Comparison of ENCODE assay signal across 9 cellular contexts in genomic region chr1:161905269-161905884, GRCh38.
DNase-seq lines count a peak whose midpoint lies in the region; ATAC-seq and TF ChIP-seq lines count a peak whose summit lies in the region.
"Had no signal": no experiment of that assay in that cellular context is flagged by ENCODE, and none has a peak within 500 bp of the region (broad histone marks: within the 10 kb centered on the region; RNA-seq: fewer than 3 reads in every experiment).

No MANE protein-coding gene starts in this region.

- H3K36me3 ChIP-seq in left ventricle myocardium inferior, result no peaks in the 10 kb centered on the region

- no peak overlapping the region for H3K27ac Mint-ChIP-seq in nephron progenitor cell
- no peak overlapping the region for H3K27ac Mint-ChIP-seq in activated T-helper 2 cell treated with anti-CD3 and anti-CD28 coated beads, Interferon-gamma antibody, Interleukin-2, Interleukin-4, amounts not matched to agents 10 μg/mL and 5 μg/mL and 100 μg/mL, durations not matched to agents 14 hours and 24 hours and 36 hours

- in situ Hi-C loops in T47D (cut with HindIII; ENCODE audit: low pct_unique_long_range_greater_than_20kb, low sequenced_read_pairs), result no loop called here

- H3K36me3 Mint-ChIP-seq in nephron progenitor cell (ENCODE audit: low read depth), result no peaks in the 10 kb centered on the region
- H3K36me3 Mint-ChIP-seq in activated T-helper 2 cell treated with anti-CD3 and anti-CD28 coated beads, Interferon-gamma antibody, Interleukin-2, Interleukin-4, amounts not matched to agents 10 μg/mL and 5 μg/mL and 100 μg/mL, durations not matched to agents 14 hours and 24 hours and 36 hours (ENCODE audit: low read depth), result peaks cover 4% of the 10 kb centered on the region

- intact Hi-C loops in left ventricle myocardium inferior (cut with micrococcal nuclease) (no loop called here), Right ventricle myocardium inferior (cut with DNase I) (no loop called here)
- intact Hi-C loops in activated T-helper 2 cell treated with anti-CD3 and anti-CD28 coated beads, Interferon-gamma antibody, Interleukin-2, Interleukin-4, amounts not matched to agents 10 μg/mL and 5 μg/mL and 100 μg/mL, durations not matched to agents 14 hours and 24 hours and 36 hours (cut with micrococcal nuclease), result loop anchor here (5.0 kb wide), 1 partner anchor 113 kb away; no protein-coding TSS in a partner anchor

- H3K27ac ChIP-seq in left ventricle myocardium inferior (replicated peaks), result no peak overlapping the region

- H3K4me3 Mint-ChIP-seq in nephron progenitor cell, result no peak overlapping the region
- H3K4me3 Mint-ChIP-seq in activated T-helper 2 cell treated with anti-CD3 and anti-CD28 coated beads, Interferon-gamma antibody, Interleukin-2, Interleukin-4, amounts not matched to agents 10 μg/mL and 5 μg/mL and 100 μg/mL, durations not matched to agents 14 hours and 24 hours and 36 hours (ENCODE audit: low read depth), result no peak overlapping the region
- H3K4me3 Mint-ChIP-seq: activated naive CD8-positive, alpha-beta T cell had no signal

- H3K9me3 Mint-ChIP-seq in nephron progenitor cell, result no peaks in the 10 kb centered on the region
- no peaks in the 10 kb centered on the region for H3K9me3 Mint-ChIP-seq in activated T-helper 2 cell treated with anti-CD3 and anti-CD28 coated beads, Interferon-gamma antibody, Interleukin-2, Interleukin-4, amounts not matched to agents 10 μg/mL and 5 μg/mL and 100 μg/mL, durations not matched to agents 14 hours and 24 hours and 36 hours

- no peaks in the 10 kb centered on the region for H3K9me3 ChIP-seq in left ventricle myocardium inferior (replicated peaks)

- H3K27me3 ChIP-seq in left ventricle myocardium inferior (ENCODE audit: low read depth), result no peaks in the 10 kb centered on the region

- no peak for ATAC-seq in Right ventricle myocardium inferior

- peak; percentile 45 for TF ChIP-seq CTCF in left ventricle myocardium inferior (IDR thresholded peaks at IDR 0.05; ENCODE audit: borderline replicate concordance)
- peak; percentile 43 for TF ChIP-seq CTCF in nephron progenitor cell (IDR thresholded peaks at IDR 0.05)

- no peak overlapping the region for H3K4me3 ChIP-seq in left ventricle myocardium inferior

- no peaks in the 10 kb centered on the region for H3K27me3 Mint-ChIP-seq in nephron progenitor cell (ENCODE audit: low read depth, poor library complexity)
- no peaks in the 10 kb centered on the region for H3K27me3 Mint-ChIP-seq in activated T-helper 2 cell treated with anti-CD3 and anti-CD28 coated beads, Interferon-gamma antibody, Interleukin-2, Interleukin-4, amounts not matched to agents 10 μg/mL and 5 μg/mL and 100 μg/mL, durations not matched to agents 14 hours and 24 hours and 36 hours (ENCODE audit: low read depth)
- H3K27me3 Mint-ChIP-seq: activated naive CD8-positive, alpha-beta T cell had no signal

- H3K4me1 Mint-ChIP-seq in nephron progenitor cell, result peaks cover 14% of the 10 kb centered on the region
- peaks cover 10% of the 10 kb centered on the region for H3K4me1 Mint-ChIP-seq in activated T-helper 2 cell treated with anti-CD3 and anti-CD28 coated beads, Interferon-gamma antibody, Interleukin-2, Interleukin-4, amounts not matched to agents 10 μg/mL and 5 μg/mL and 100 μg/mL, durations not matched to agents 14 hours and 24 hours and 36 hours (ENCODE audit: low read depth)

- DNase-seq in left ventricle myocardium inferior, result no peak
- DNase-seq in Right ventricle myocardium inferior (ENCODE audit: missing footprints), result no peak
- DNase-seq in NCI-H1694 treated with DMSO at 0.1 percent for 48 hours (lab: John Stamatoyannopoulos, UW), result peak; percentile 24
- DNase-seq in T47D (ENCODE audit: low read depth in 1 of 2, low spot score in 1 of 2), result peak; percentile 32 to 66
- no peak for DNase-seq in nephron progenitor cell
- DNase-seq in activated T-helper 2 cell treated with anti-CD3 and anti-CD28 coated beads, Interferon-gamma antibody, Interleukin-2, Interleukin-4, amounts not matched to agents 10 μg/mL and 5 μg/mL and 100 μg/mL, durations not matched to agents 14 hours and 24 hours and 36 hours (ENCODE audit: low spot score), result no peak
- DNase-seq in cerebellar nuclear complex (lab: John Stamatoyannopoulos, UW), result no peak
- DNase-seq in AG08395 (ENCODE audit: low spot score), result no peak

- peaks cover 10% of the 10 kb centered on the region for H3K4me1 ChIP-seq in left ventricle myocardium inferior

Comparison
In these comparisons a context has a peak if more than half of its experiments do, and no peak if none do; other contexts are left out.
1. DNase-seq: peak in NCI-H1694 treated with DMSO at 0.1 percent for 48 hours (single experiment) and T47D (2 of 2); none in left ventricle myocardium inferior (single experiment), Right ventricle myocardium inferior (single experiment), nephron progenitor cell (single experiment), activated T-helper 2 cell treated with anti-CD3 and anti-CD28 coated beads, Interferon-gamma antibody, Interleukin-2, Interleukin-4, amounts not matched to agents 10 μg/mL and 5 μg/mL and 100 μg/mL, durations not matched to agents 14 hours and 24 hours and 36 hours (single experiment), cerebellar nuclear complex (0 of 2) and AG08395 (single experiment).